Comparison of ENCODE assay signal across 13 cellular contexts in the genomic region with DNA sequence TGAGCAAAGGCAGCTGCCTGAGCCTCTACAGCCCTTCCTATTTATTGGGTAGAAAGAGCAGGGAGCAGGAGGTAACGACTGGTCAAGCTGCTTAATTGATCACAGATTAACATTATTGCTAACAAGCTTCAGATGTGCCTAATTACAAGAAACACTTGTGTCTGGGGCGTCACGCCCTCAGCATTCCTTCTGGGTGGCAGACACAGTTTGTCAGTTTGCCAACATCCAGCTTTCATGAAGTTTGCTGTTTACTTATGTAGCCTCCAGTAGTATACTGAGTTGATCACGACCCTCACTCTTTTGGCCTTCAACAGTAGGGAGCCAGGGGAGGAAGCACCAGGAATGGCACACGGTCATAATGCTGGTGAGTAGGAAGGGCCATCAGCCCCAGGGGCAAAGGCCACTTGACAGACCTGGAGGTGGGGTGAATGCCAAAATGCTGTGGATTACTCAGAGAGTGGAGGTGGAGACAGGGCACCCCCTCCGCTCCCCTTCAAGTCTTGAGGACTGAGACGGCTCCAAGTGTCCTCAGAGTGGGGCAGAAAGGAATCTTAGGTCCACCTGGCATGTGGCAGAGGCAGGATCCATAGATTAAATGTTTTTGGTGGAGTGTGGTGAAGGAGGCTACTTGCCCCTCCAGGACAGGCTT.
"Had no signal": no experiment of that assay in that cellular context is flagged by ENCODE, and none has a peak within 500 bp of the region (broad histone marks: within the 10 kb centered on the region; RNA-seq: fewer than 3 reads in every experiment).

No MANE protein-coding gene starts in this region.

- H3K27ac ChIP-seq: SK-N-MC, suprapubic skin had no signal

- H3K9me3 ChIP-seq: suprapubic skin had no signal

- DNase-seq: cerebellar nuclear complex, occipital lobe had no signal

- H3K4me3 ChIP-seq: lung, SK-N-MC, suprapubic skin had no signal

- ATAC-seq: activated CD8-positive, alpha-beta T cell treated with anti-CD3 and anti-CD28 coated beads, Interleukin-2, amount 10 ng/mL, durations not matched to agents 7 days and 5 days had no signal

- H3K27ac Mint-ChIP-seq: activated CD4-positive, alpha-beta T cell treated with anti-CD3 and anti-CD28 coated beads, Interleukin-2, amount 10 ng/mL, durations not matched to agents 7 days and 5 days; activated CD8-positive, alpha-beta T cell treated with anti-CD3 and anti-CD28 coated beads, Interleukin-2, amount 10 ng/mL, durations not matched to agents 7 days and 5 days; activated naive CD4-positive, alpha-beta T cell treated with anti-CD3 and anti-CD28 coated beads, Interleukin-2, amount 10 ng/mL, durations not matched to agents 7 days and 5 days; activated naive CD8-positive, alpha-beta T cell treated with anti-CD3 and anti-CD28 coated beads, Interleukin-2, amount 50 U/mL, for 24 hours; activated T-cell treated with anti-CD3 and anti-CD28 coated beads, Interleukin-2, amount 50 U/mL, for 24 hours; activated T-helper 2 cell treated with anti-CD3 and anti-CD28 coated beads, Interferon-gamma antibody, Interleukin-2, Interleukin-4, amounts not matched to agents 10 μg/mL and 5 μg/mL and 100 μg/mL, durations not matched to agents 14 hours and 24 hours and 36 hours; mesothelial cell of epicardium; stimulated activated naive CD8-positive, alpha-beta T cell treated with anti-CD3 and anti-CD28 coated beads, Interleukin-15, Interleukin-2, amounts not matched to agents 100 ng/mL and 50 ng/mL, for 24 hours had no signal

- H3K4me1 Mint-ChIP-seq: activated CD4-positive, alpha-beta T cell treated with anti-CD3 and anti-CD28 coated beads, Interleukin-2, amount 10 ng/mL, durations not matched to agents 7 days and 5 days; activated naive CD4-positive, alpha-beta T cell treated with anti-CD3 and anti-CD28 coated beads, Interleukin-2, amount 10 ng/mL, durations not matched to agents 7 days and 5 days; activated naive CD8-positive, alpha-beta T cell treated with anti-CD3 and anti-CD28 coated beads, Interleukin-2, amount 50 U/mL, for 24 hours had no signal

- H3K4me3 Mint-ChIP-seq: activated CD4-positive, alpha-beta T cell treated with anti-CD3 and anti-CD28 coated beads, Interleukin-2, amount 10 ng/mL, durations not matched to agents 7 days and 5 days; activated CD8-positive, alpha-beta T cell treated with anti-CD3 and anti-CD28 coated beads, Interleukin-2, amount 10 ng/mL, durations not matched to agents 7 days and 5 days; activated naive CD4-positive, alpha-beta T cell treated with anti-CD3 and anti-CD28 coated beads, Interleukin-2, amount 10 ng/mL, durations not matched to agents 7 days and 5 days; activated naive CD8-positive, alpha-beta T cell treated with anti-CD3 and anti-CD28 coated beads, Interleukin-2, amount 50 U/mL, for 24 hours; activated T-cell treated with anti-CD3 and anti-CD28 coated beads, Interleukin-2, amount 50 U/mL, for 24 hours; mesothelial cell of epicardium; stimulated activated naive CD8-positive, alpha-beta T cell treated with anti-CD3 and anti-CD28 coated beads, Interleukin-15, Interleukin-2, amounts not matched to agents 100 ng/mL and 50 ng/mL, for 24 hours had no signal

- H3K9me3 Mint-ChIP-seq: activated CD4-positive, alpha-beta T cell treated with anti-CD3 and anti-CD28 coated beads, Interleukin-2, amount 10 ng/mL, durations not matched to agents 7 days and 5 days; activated naive CD4-positive, alpha-beta T cell treated with anti-CD3 and anti-CD28 coated beads, Interleukin-2, amount 10 ng/mL, durations not matched to agents 7 days and 5 days; activated naive CD8-positive, alpha-beta T cell treated with anti-CD3 and anti-CD28 coated beads, Interleukin-2, amount 50 U/mL, for 24 hours; activated T-cell treated with anti-CD3 and anti-CD28 coated beads, Interleukin-2, amount 50 U/mL, for 24 hours; activated T-helper 2 cell treated with anti-CD3 and anti-CD28 coated beads, Interferon-gamma antibody, Interleukin-2, Interleukin-4, amounts not matched to agents 10 μg/mL and 5 μg/mL and 100 μg/mL, durations not matched to agents 14 hours and 24 hours and 36 hours; stimulated activated naive CD8-positive, alpha-beta T cell treated with anti-CD3 and anti-CD28 coated beads, Interleukin-15, Interleukin-2, amounts not matched to agents 100 ng/mL and 50 ng/mL, for 24 hours had no signal

- H3K4me1 ChIP-seq: suprapubic skin had no signal

- H3K27me3 Mint-ChIP-seq: activated CD4-positive, alpha-beta T cell treated with anti-CD3 and anti-CD28 coated beads, Interleukin-2, amount 10 ng/mL, durations not matched to agents 7 days and 5 days; activated naive CD4-positive, alpha-beta T cell treated with anti-CD3 and anti-CD28 coated beads, Interleukin-2, amount 10 ng/mL, durations not matched to agents 7 days and 5 days; activated naive CD8-positive, alpha-beta T cell treated with anti-CD3 and anti-CD28 coated beads, Interleukin-2, amount 50 U/mL, for 24 hours; activated T-cell treated with anti-CD3 and anti-CD28 coated beads, Interleukin-2, amount 50 U/mL, for 24 hours; stimulated activated naive CD8-positive, alpha-beta T cell treated with anti-CD3 and anti-CD28 coated beads, Interleukin-15, Interleukin-2, amounts not matched to agents 100 ng/mL and 50 ng/mL, for 24 hours had no signal

- H3K27me3 ChIP-seq: suprapubic skin had no signal
